Comparison of ENCODE assay signal across 8 cellular contexts in the genomic region with DNA sequence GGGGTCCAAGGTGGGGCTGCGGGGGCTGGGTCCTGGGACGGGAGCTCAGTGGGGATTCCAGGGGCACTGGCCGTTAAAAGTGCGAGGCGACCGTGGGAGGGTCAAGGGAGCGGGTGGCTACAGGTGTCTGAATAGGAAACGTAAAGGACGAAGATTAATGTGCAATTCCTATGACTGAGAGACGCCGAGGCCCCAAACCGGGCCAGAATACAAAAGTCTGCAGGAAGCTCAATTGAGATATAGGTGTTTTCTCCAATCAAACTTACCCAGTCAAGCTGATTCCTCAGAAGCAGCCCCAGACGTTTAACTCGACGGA. TPM values are rescaled to one million over a fixed set of nuclear protein-coding genes. Genes with fewer than 3 reads are reported as not detected.
DNase-seq lines count a peak whose midpoint lies in the region; ATAC-seq and FAIRE-seq lines count a peak whose summit lies in the region.

A gene (minus strand): TSS at position 305 of the 316 bp plus-strand sequence. CDS start 7,247 bp downstream, outside the sequence.

- H3K36me3 Mint-ChIP-seq in IgD-negative memory B cell, result peaks cover 3% of the 10 kb centered on the region
- H3K36me3 Mint-ChIP-seq in dendritic cell treated with granulocyte-macrophage colony-stimulating factor and Interleukin-4, amounts not matched to agents 40 ng/mL and 50 ng/mL, for 4 days (ENCODE audit: low read depth), result peaks cover 22% of the 10 kb centered on the region

- no peak for FAIRE-seq in frontal cortex (lab: Jason Lieb, UNC)

- no peaks in the 10 kb centered on the region for H3K9me3 Mint-ChIP-seq in IgD-negative memory B cell
- no peaks in the 10 kb centered on the region for H3K9me3 Mint-ChIP-seq in dendritic cell treated with granulocyte-macrophage colony-stimulating factor and Interleukin-4, amounts not matched to agents 40 ng/mL and 50 ng/mL, for 4 days

- peak within 1 kb of the TSS; percentile 94 to 97 (median 95) for H3K4me3 Mint-ChIP-seq in IgD-negative memory B cell
- peak within 1 kb of the TSS; percentile 97 for H3K4me3 Mint-ChIP-seq in dendritic cell treated with granulocyte-macrophage colony-stimulating factor and Interleukin-4, amounts not matched to agents 40 ng/mL and 50 ng/mL, for 4 days

- H3K27me3 Mint-ChIP-seq in IgD-negative memory B cell, result peaks cover 2% of the 10 kb centered on the region
- no peaks in the 10 kb centered on the region for H3K27me3 Mint-ChIP-seq in dendritic cell treated with granulocyte-macrophage colony-stimulating factor and Interleukin-4, amounts not matched to agents 40 ng/mL and 50 ng/mL, for 4 days

- DNase-seq in mucosa of gallbladder (ENCODE audit: low spot score) (no peak), SIG-M5 treated with dmso at 0.1 percent for 504 hours (lab: John Stamatoyannopoulos, UW; ENCODE audit: unreplicated experiment) (no peak), mesenteric fat pad (ENCODE audit: low spot score) (no peak), NCI-H1048 (lab: John Stamatoyannopoulos, UW) (no peak), frontal cortex (ENCODE audit: low spot score in 2 of 2) (no peak)

- peak; percentile 30 for ATAC-seq in GM19395 (IDR thresholded peaks at IDR 0.05; ENCODE audit: unreplicated experiment)

- H3K27ac Mint-ChIP-seq in IgD-negative memory B cell, result peak within 1 kb of the TSS; percentile 90 to 97 (median 92)
- peak within 1 kb of the TSS; percentile 97 for H3K27ac Mint-ChIP-seq in dendritic cell treated with granulocyte-macrophage colony-stimulating factor and Interleukin-4, amounts not matched to agents 40 ng/mL and 50 ng/mL, for 4 days

- intact Hi-C loops in dendritic cell treated with granulocyte-macrophage colony-stimulating factor and Interleukin-4, amounts not matched to agents 40 ng/mL and 50 ng/mL, for 4 days (cut with micrococcal nuclease), result loop anchor here (1.0 to 5.0 kb wide), 3 partner anchors 92 to 175 kb away; no protein-coding TSS in a partner anchor

- H3K4me1 Mint-ChIP-seq in IgD-negative memory B cell, result peaks cover 12 to 19% (median 16%) of the 10 kb centered on the region in 3 donors
- H3K4me1 Mint-ChIP-seq in dendritic cell treated with granulocyte-macrophage colony-stimulating factor and Interleukin-4, amounts not matched to agents 40 ng/mL and 50 ng/mL, for 4 days (ENCODE audit: low read depth), result peaks cover 40% of the 10 kb centered on the region

RNA-seq across cellular contexts. Expression of the gene that starts here (rescaled TPM):
- 8.6 TPM for polyA plus RNA-seq in IgD-negative memory B cell
- 43.6 TPM for total RNA-seq in mucosa of gallbladder
- total RNA-seq in mesenteric fat pad, result 6.8 TPM
- total RNA-seq in frontal cortex, result 2.4 TPM
